Comparison of ENCODE assay signal across 9 cellular contexts in genomic region chr6:15358579-15359327, GRCh38.
DNase-seq lines count a peak whose midpoint lies in the region; ATAC-seq and TF ChIP-seq lines count a peak whose summit lies in the region.
"Had no signal": no experiment of that assay in that cellular context is flagged by ENCODE, and none has a peak within 500 bp of the region (broad histone marks: within the 10 kb centered on the region; RNA-seq: fewer than 3 reads in every experiment).

No MANE protein-coding gene starts in this region.

- peak overlapping the region; percentile 65 for H3K27ac Mint-ChIP-seq in T-helper 17 cell
- peak overlapping the region in 3 of 8 donors; percentile 24 to 80 (median 61) for H3K27ac Mint-ChIP-seq in CD8-positive, alpha-beta memory T cell

- ATAC-seq in GM18498 (IDR thresholded peaks at IDR 0.05; ENCODE audit: unreplicated experiment) = peak; percentile 42
- peak; percentile 40 for ATAC-seq in HG02763 (IDR thresholded peaks at IDR 0.05; ENCODE audit: unreplicated experiment)
- ATAC-seq in T-helper 17 cell = peak; percentile 33
- ATAC-seq in left lung = peak; percentile 54
- ATAC-seq: lower lobe of right lung had no signal

- TF ChIP-seq CTCF in left lung (IDR thresholded peaks at IDR 0.05) = no peak

- no peak for DNase-seq in T-helper 17 cell
- no peak for DNase-seq in left lung
- no peak for DNase-seq in iPS-NIHi7 (ENCODE audit: extremely low spot score)
- no peak for DNase-seq in CD8-positive, alpha-beta memory T cell
- DNase-seq in medulla oblongata (ENCODE audit: extremely low spot score) = no peak
- no peak for DNase-seq in NCI-H2107 treated with DMSO at 0.1 percent for 48 hours (lab: John Stamatoyannopoulos, UW; ENCODE audit: unreplicated experiment)
- DNase-seq: lower lobe of right lung had no signal

- peaks cover 0 to 53% of the 10 kb centered on the region in 2 donors for H3K4me1 ChIP-seq in left lung
- peaks cover 34% of the 10 kb centered on the region for H3K4me1 ChIP-seq in CD8-positive, alpha-beta memory T cell (ENCODE audit: insufficient read depth, low read length)

- H3K27me3 Mint-ChIP-seq in T-helper 17 cell = no peaks in the 10 kb centered on the region
- no peaks in the 10 kb centered on the region for H3K27me3 Mint-ChIP-seq in CD8-positive, alpha-beta memory T cell

- POLR2A ChIA-PET in CD8-positive, alpha-beta memory T cell (lab: Charles Lee) = no interaction called here

- H3K9me3 Mint-ChIP-seq in CD8-positive, alpha-beta memory T cell = no peaks in the 10 kb centered on the region

- H3K36me3 Mint-ChIP-seq in T-helper 17 cell (ENCODE audit: low read depth) = peaks cover 6% of the 10 kb centered on the region
- H3K36me3 Mint-ChIP-seq in CD8-positive, alpha-beta memory T cell = peaks cover 0 to 11% (median 5%) of the 10 kb centered on the region in 3 donors

- no peaks in the 10 kb centered on the region for H3K36me3 ChIP-seq in left lung
- H3K36me3 ChIP-seq in CD8-positive, alpha-beta memory T cell (ENCODE audit: insufficient read depth, low read length) = no peaks in the 10 kb centered on the region
- H3K36me3 ChIP-seq: lower lobe of right lung had no signal

- peaks cover 39% of the 10 kb centered on the region for H3K4me1 Mint-ChIP-seq in T-helper 17 cell
- peaks cover 38 to 56% (median 49%) of the 10 kb centered on the region in 3 donors for H3K4me1 Mint-ChIP-seq in CD8-positive, alpha-beta memory T cell

- no peak overlapping the region for H3K4me3 ChIP-seq in left lung
- no peak overlapping the region for H3K4me3 ChIP-seq in CD8-positive, alpha-beta memory T cell (ENCODE audit: low read length)
- H3K4me3 ChIP-seq: lower lobe of right lung had no signal

- H3K4me3 Mint-ChIP-seq in T-helper 17 cell = no peak overlapping the region
- H3K4me3 Mint-ChIP-seq in CD8-positive, alpha-beta memory T cell = no peak overlapping the region

- H3K27ac ChIP-seq in left lung = no peak overlapping the region
- no peak overlapping the region for H3K27ac ChIP-seq in CD8-positive, alpha-beta memory T cell (ENCODE audit: low read depth, low read length)
- H3K27ac ChIP-seq: lower lobe of right lung had no signal

- no peaks in the 10 kb centered on the region for H3K27me3 ChIP-seq in left lung
- no peaks in the 10 kb centered on the region for H3K27me3 ChIP-seq in CD8-positive, alpha-beta memory T cell (ENCODE audit: insufficient read depth, low read length, poor library complexity, severe bottlenecking)

- H3K9me3 ChIP-seq in T-helper 17 cell (ENCODE audit: control insufficient read depth, low read length, poor library complexity, severe bottlenecking) = no peaks in the 10 kb centered on the region
- H3K9me3 ChIP-seq in left lung = no peaks in the 10 kb centered on the region
- no peaks in the 10 kb centered on the region for H3K9me3 ChIP-seq in CD8-positive, alpha-beta memory T cell (ENCODE audit: low read length)
- H3K9me3 ChIP-seq: lower lobe of right lung had no signal

- intact Hi-C loops in left lung (cut with DNase I) = no loop called here

- CTCF ChIA-PET in CD8-positive, alpha-beta memory T cell (lab: Charles Lee) = interaction anchor here (1.2 kb wide), 1 partner anchor 11 kb away, joined by 3 read pairs; no protein-coding TSS in a partner anchor
